Comparison of ENCODE assay signal across 16 cellular contexts in genomic region chr9:130897105-130897751, GRCh38. TPM values are rescaled to one million over a fixed set of nuclear protein-coding genes. Genes with fewer than 3 reads are reported as not detected.
DNase-seq lines count a peak whose midpoint lies in the region; ATAC-seq and TF ChIP-seq lines count a peak whose summit lies in the region.
"Had no signal": no experiment of that assay in that cellular context is flagged by ENCODE, and none has a peak within 500 bp of the region (broad histone marks: within the 10 kb centered on the region; RNA-seq: fewer than 3 reads in every experiment).

No MANE protein-coding gene starts in this region.

- H3K27ac ChIP-seq in RWPE2 (ENCODE audit: poor library complexity, severe bottlenecking), result no peak overlapping the region
- H3K27ac ChIP-seq in esophagus muscularis mucosa (replicated peaks in 1 of 4), result no peak overlapping the region
- H3K27ac ChIP-seq: C4-2B, GM23248 had no signal

- no peak overlapping the region for H3K4me3 Mint-ChIP-seq in stimulated activated naive CD8-positive, alpha-beta T cell treated with anti-CD3 and anti-CD28 coated beads, Interleukin-15, amount 100 ng/mL, for 72 hours
- peak overlapping the region; percentile 23 for H3K4me3 Mint-ChIP-seq in neural crest cell
- H3K4me3 Mint-ChIP-seq: CD4-positive, alpha-beta T cell; HFFc6 had no signal

- intact Hi-C loops in esophagus muscularis mucosa (cut with DNase I), result loop anchor here (10.0 kb wide), 1 partner anchor 148 kb away; no protein-coding TSS in a partner anchor

- no peaks in the 10 kb centered on the region for H3K36me3 Mint-ChIP-seq in neural crest cell (ENCODE audit: low read depth)

- no peak for TF ChIP-seq POLR2A in esophagus muscularis mucosa (IDR thresholded peaks at IDR 0.05; ENCODE audit: low read depth)

- WGBS in esophagus muscularis mucosa, result 75% methylated on average over 10 of the region's 16 CpGs

- H3K27me3 ChIP-seq in RWPE2 (ENCODE audit: insufficient read depth, poor library complexity, severe bottlenecking) (no peaks in the 10 kb centered on the region), esophagus muscularis mucosa (peaks cover 0 to 49% (median 8%) of the 10 kb centered on the region in 4 donors)

- DNase-seq in stimulated activated naive CD8-positive, alpha-beta T cell treated with anti-CD3 and anti-CD28 coated beads, Interleukin-15, amount 100 ng/mL, for 72 hours, result no peak
- DNase-seq in stimulated activated naive CD8-positive, alpha-beta T cell treated with anti-CD3 and anti-CD28 coated beads, Interleukin-15, Interleukin-2, amounts not matched to agents 100 U/mL and 50 U/mL, for 24 hours, result no peak
- peak; percentile 45 for DNase-seq in RWPE2 (ENCODE audit: low spot score)
- no peak for DNase-seq in neural crest cell (ENCODE audit: low read depth, low spot score)
- no peak for DNase-seq in activated CD4-positive, alpha-beta T cell treated with anti-CD3 and anti-CD28 coated beads for 48 hours
- no peak for DNase-seq in esophagus muscularis mucosa (ENCODE audit: extremely low spot score)
- DNase-seq: Caco-2; CD4-positive, alpha-beta T cell; GM23248; HCEC 1CT; HFFc6 had no signal

- TF ChIP-seq EP300 in esophagus muscularis mucosa (IDR thresholded peaks at IDR 0.05), result no peak

- TF ChIP-seq CTCF in RWPE2 (IDR thresholded peaks at IDR 0.05; ENCODE audit: poor library complexity, severe bottlenecking), result no peak
- TF ChIP-seq CTCF in neural crest cell (conservative IDR thresholded peaks at IDR 0.05), result no peak
- no peak for TF ChIP-seq CTCF in esophagus muscularis mucosa (IDR thresholded peaks at IDR 0.05)

- H3K4me3 ChIP-seq in RWPE2 (ENCODE audit: severe bottlenecking) (no peak overlapping the region), esophagus muscularis mucosa (no peak overlapping the region)
- H3K4me3 ChIP-seq: GM23248 had no signal

- peak; percentile 54 for ATAC-seq in stimulated activated naive CD8-positive, alpha-beta T cell treated with anti-CD3 and anti-CD28 coated beads, Interleukin-15, amount 100 ng/mL, for 72 hours
- ATAC-seq in stimulated activated naive CD8-positive, alpha-beta T cell treated with anti-CD3 and anti-CD28 coated beads, Interleukin-15, Interleukin-2, amounts not matched to agents 100 U/mL and 50 U/mL, for 24 hours, result no peak
- no peak for ATAC-seq in RWPE2 (ENCODE audit: low read depth)
- no peak for ATAC-seq in HG03460 (IDR thresholded peaks at IDR 0.05; ENCODE audit: unreplicated experiment)

- H3K27ac Mint-ChIP-seq in stimulated activated naive CD8-positive, alpha-beta T cell treated with anti-CD3 and anti-CD28 coated beads, Interleukin-15, amount 100 ng/mL, for 72 hours, result peak overlapping the region in 1 of 2 donors; percentile 59
- no peak overlapping the region for H3K27ac Mint-ChIP-seq in neural crest cell (ENCODE audit: unreplicated experiment)
- H3K27ac Mint-ChIP-seq: CD4-positive, alpha-beta T cell; HFFc6 had no signal

- no peaks in the 10 kb centered on the region for H3K4me1 Mint-ChIP-seq in stimulated activated naive CD8-positive, alpha-beta T cell treated with anti-CD3 and anti-CD28 coated beads, Interleukin-15, amount 100 ng/mL, for 72 hours
- H3K4me1 Mint-ChIP-seq in neural crest cell, result peaks cover 15% of the 10 kb centered on the region

- H3K36me3 ChIP-seq in RWPE2 (ENCODE audit: low read depth) (peaks cover 5% of the 10 kb centered on the region; the same call in 1 of the 2 replicates), esophagus muscularis mucosa (peaks cover 12 to 17% (median 14%) of the 10 kb centered on the region in 4 donors)

- H3K9me3 Mint-ChIP-seq in stimulated activated naive CD8-positive, alpha-beta T cell treated with anti-CD3 and anti-CD28 coated beads, Interleukin-15, amount 100 ng/mL, for 72 hours, result no peaks in the 10 kb centered on the region
- H3K9me3 Mint-ChIP-seq in neural crest cell, result no peaks in the 10 kb centered on the region
- H3K9me3 Mint-ChIP-seq: CD4-positive, alpha-beta T cell; HFFc6 had no signal

- no peaks in the 10 kb centered on the region for H3K27me3 Mint-ChIP-seq in stimulated activated naive CD8-positive, alpha-beta T cell treated with anti-CD3 and anti-CD28 coated beads, Interleukin-15, amount 100 ng/mL, for 72 hours
- peaks cover 4% of the 10 kb centered on the region for H3K27me3 Mint-ChIP-seq in neural crest cell (ENCODE audit: low read depth)
- H3K27me3 Mint-ChIP-seq: CD4-positive, alpha-beta T cell had no signal

- H3K9me3 ChIP-seq in RWPE2 (ENCODE audit: severe bottlenecking), result peaks cover 19% of the 10 kb centered on the region
- no peaks in the 10 kb centered on the region for H3K9me3 ChIP-seq in esophagus muscularis mucosa
- H3K9me3 ChIP-seq: Caco-2 had no signal

- H3K4me1 ChIP-seq in RWPE2 (ENCODE audit: insufficient read depth, poor library complexity, severe bottlenecking) (no peaks in the 10 kb centered on the region), esophagus muscularis mucosa (peaks cover 13 to 39% (median 35%) of the 10 kb centered on the region in 4 donors)
- H3K4me1 ChIP-seq: Caco-2 had no signal

RNA-seq across cellular contexts. Expression of gene QRFP, which starts 0.6 kb away (rescaled TPM):
- not detected in 2 replicates for total RNA-seq in neural crest cell
- total RNA-seq in esophagus muscularis mucosa, result not detected
- total RNA-seq: A172; Caco-2; CD4-positive, alpha-beta T cell; GM23248; H4; HepG2; HFFc6 had no signal

RNA-seq across cellular contexts. Expression of gene FIBCD1, which starts 41.8 kb away (rescaled TPM):
- total RNA-seq in neural crest cell (0.23 and 0.45 TPM in 2 replicates), esophagus muscularis mucosa (under 1 TPM in 3 of 4 donors, not detected in 1; 0.40 to 0.83 (median 0.42) TPM)
- total RNA-seq: Caco-2; CD4-positive, alpha-beta T cell had no signal
